5 cellular contexts compared by ENCODE assay signal in genomic region chr3:134815519-134815918, GRCh38. TPM values are rescaled to one million over a fixed set of nuclear protein-coding genes. Genes with fewer than 3 reads are reported as not detected.
"Had no signal": no experiment of that assay in that cellular context is flagged by ENCODE, and none has a peak within 500 bp of the region (broad histone marks: within the 10 kb centered on the region; RNA-seq: fewer than 3 reads in every experiment).

No MANE protein-coding gene starts in this region.

- H3K4me3 ChIP-seq: GM23338 had no signal

- H3K4me2 ChIP-seq: GM23338 had no signal

- ATAC-seq: GM23338 had no signal

- DNase-seq: H9, HCEC 1CT, IMR-90 had no signal

- H2AFZ ChIP-seq: GM23338 had no signal

RNA-seq across cellular contexts. Expression of gene EPHB1, which starts 20.5 kb away (rescaled TPM):
- total RNA-seq: HT-29 had no signal
